In the genomic region with DNA sequence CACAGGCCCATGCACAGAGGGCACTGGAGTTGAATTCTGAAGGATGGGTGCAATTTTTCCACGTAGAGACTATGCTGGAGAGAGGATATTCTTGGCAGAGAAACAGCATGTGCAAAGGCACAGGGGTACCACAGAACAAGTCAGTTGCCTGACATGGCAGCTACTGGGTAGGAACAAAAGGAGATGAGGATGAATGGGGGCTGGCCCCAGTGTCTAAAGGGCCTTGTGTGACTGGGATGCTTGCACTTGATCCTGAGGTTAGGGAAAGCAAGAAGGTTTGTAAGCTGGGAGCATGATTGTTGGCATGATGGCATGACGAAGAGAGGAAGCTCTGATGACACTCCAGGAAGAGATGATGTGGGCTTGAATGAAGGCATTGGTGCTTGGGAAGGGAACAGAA, we compare ENCODE assay signal across 28 cellular contexts.
A peak's percentile ranks its signal among the peaks of the same experiment; 100 is the strongest.
DNase-seq lines count a peak whose midpoint lies in the region; ATAC-seq, FAIRE-seq and TF ChIP-seq lines count a peak whose summit lies in the region.
"Had no signal": no experiment of that assay in that cellular context is flagged by ENCODE, and none has a peak within 500 bp of the region (broad histone marks: within the 10 kb centered on the region; RNA-seq: fewer than 3 reads in every experiment).

No MANE protein-coding gene starts in this region.

- FAIRE-seq in urothelium cell line (lab: Jason Lieb, UNC) = peak; percentile 75
- FAIRE-seq: GM18507 had no signal

- TF ChIP-seq CTCF in endothelial cell (IDR thresholded peaks at IDR 0.05; ENCODE audit: unreplicated experiment) (no peak), neutrophil (IDR thresholded peaks at IDR 0.05) (no peak)

- H3K36me3 Mint-ChIP-seq in activated CD8-positive, alpha-beta memory T cell treated with anti-CD3 and anti-CD28 coated beads, Interleukin-2, amount 10 ng/mL, durations not matched to agents 7 days and 5 days = no peaks in the 10 kb centered on the region
- peaks cover 9% of the 10 kb centered on the region for H3K36me3 Mint-ChIP-seq in endothelial cell (ENCODE audit: low read depth, unreplicated experiment)
- H3K36me3 Mint-ChIP-seq: activated naive CD4-positive, alpha-beta T cell treated with anti-CD3 and anti-CD28 coated beads, Interleukin-2, amount 10 ng/mL, durations not matched to agents 7 days and 5 days; naive thymus-derived CD8-positive, alpha-beta T cell had no signal

- H3K27me3 Mint-ChIP-seq in activated CD8-positive, alpha-beta memory T cell treated with anti-CD3 and anti-CD28 coated beads, Interleukin-2, amount 10 ng/mL, durations not matched to agents 7 days and 5 days = no peaks in the 10 kb centered on the region
- H3K27me3 Mint-ChIP-seq in endothelial cell (ENCODE audit: unreplicated experiment) = peaks cover 11% of the 10 kb centered on the region
- H3K27me3 Mint-ChIP-seq: activated CD8-positive, alpha-beta T cell treated with anti-CD3 and anti-CD28 coated beads for 36 hours; naive thymus-derived CD8-positive, alpha-beta T cell had no signal

- ATAC-seq in activated CD8-positive, alpha-beta memory T cell treated with anti-CD3 and anti-CD28 coated beads, Interleukin-2, amount 10 ng/mL, durations not matched to agents 7 days and 5 days = no peak
- no peak for ATAC-seq in GM19397 (IDR thresholded peaks at IDR 0.05; ENCODE audit: unreplicated experiment)
- ATAC-seq: activated CD8-positive, alpha-beta T cell treated with anti-CD3 and anti-CD28 coated beads for 36 hours; activated T-cell treated with anti-CD3 and anti-CD28 coated beads, Interleukin-2, amount 50 U/mL, for 4 hours; HCT116; naive thymus-derived CD8-positive, alpha-beta T cell had no signal

- CTCF ChIA-PET in activated CD8-positive, alpha-beta memory T cell treated with anti-CD3 and anti-CD28 coated beads, Interleukin-2, amount 10 ng/mL, durations not matched to agents 7 days and 5 days (lab: Charles Lee) = no interaction called here

- peaks cover 2% of the 10 kb centered on the region for H3K4me1 Mint-ChIP-seq in activated CD8-positive, alpha-beta memory T cell treated with anti-CD3 and anti-CD28 coated beads, Interleukin-2, amount 10 ng/mL, durations not matched to agents 7 days and 5 days
- H3K4me1 Mint-ChIP-seq in endothelial cell (ENCODE audit: unreplicated experiment) = peaks cover 12% of the 10 kb centered on the region

- H3K27ac Mint-ChIP-seq in activated CD8-positive, alpha-beta memory T cell treated with anti-CD3 and anti-CD28 coated beads, Interleukin-2, amount 10 ng/mL, durations not matched to agents 7 days and 5 days = no peak overlapping the region
- peak overlapping the region; percentile 27 for H3K27ac Mint-ChIP-seq in endothelial cell (ENCODE audit: unreplicated experiment)
- H3K27ac Mint-ChIP-seq: activated CD8-positive, alpha-beta T cell treated with anti-CD3 and anti-CD28 coated beads for 36 hours; activated naive CD4-positive, alpha-beta T cell treated with anti-CD3 and anti-CD28 coated beads, Interleukin-2, amount 10 ng/mL, durations not matched to agents 7 days and 5 days had no signal

- H3K9me3 ChIP-seq in neutrophil = no peaks in the 10 kb centered on the region
- H3K9me3 ChIP-seq: testis had no signal

- peak overlapping the region; percentile 1 for H3K27ac ChIP-seq in neutrophil

- DNase-seq in activated CD8-positive, alpha-beta memory T cell treated with anti-CD3 and anti-CD28 coated beads, Interleukin-2, amount 10 ng/mL, durations not matched to agents 7 days and 5 days = peak; percentile 18
- no peak for DNase-seq in activated CD8-positive, alpha-beta memory T cell treated with anti-CD3 and anti-CD28 coated beads, Interleukin-2, amount 50 U/mL, for 48 hours
- no peak for DNase-seq in endothelial cell (ENCODE audit: low spot score)
- DNase-seq in urothelium cell line (ENCODE audit: low spot score) = no peak
- no peak for DNase-seq in pons (ENCODE audit: low spot score)
- DNase-seq in NCI-H187 (lab: John Stamatoyannopoulos, UW) = no peak
- DNase-seq: activated CD8-positive, alpha-beta T cell treated with anti-CD3 and anti-CD28 coated beads for 36 hours; activated naive CD4-positive, alpha-beta T cell treated with anti-CD3 and anti-CD28 coated beads, Interleukin-2, amount 10 ng/mL, durations not matched to agents 7 days and 5 days; activated T-cell treated with anti-CD3 and anti-CD28 coated beads, Interleukin-2, amount 50 U/mL, for 4 hours; AML-193; amygdala; cerebellar nuclear complex; DMS53; effector memory CD4-positive, alpha-beta T cell; GDM1; mammary epithelial cell; MV-4-11; naive thymus-derived CD8-positive, alpha-beta T cell; NCI-H2171; NCI-H526; posterior cingulate gyrus; RPMI8226; T1000; testis had no signal

- H3K4me3 ChIP-seq in neutrophil (ENCODE audit: low read depth in 1 of 2, low read length in 1 of 2) = no peak overlapping the region
- H3K4me3 ChIP-seq: testis had no signal

- H3K4me3 Mint-ChIP-seq in activated CD8-positive, alpha-beta memory T cell treated with anti-CD3 and anti-CD28 coated beads, Interleukin-2, amount 10 ng/mL, durations not matched to agents 7 days and 5 days = no peak overlapping the region
- peak overlapping the region; percentile 53 for H3K4me3 Mint-ChIP-seq in endothelial cell (ENCODE audit: unreplicated experiment)
- H3K4me3 Mint-ChIP-seq: activated CD8-positive, alpha-beta T cell treated with anti-CD3 and anti-CD28 coated beads for 36 hours; activated naive CD4-positive, alpha-beta T cell treated with anti-CD3 and anti-CD28 coated beads, Interleukin-2, amount 10 ng/mL, durations not matched to agents 7 days and 5 days; activated T-cell treated with anti-CD3 and anti-CD28 coated beads, Interleukin-2, amount 50 U/mL, for 4 hours had no signal

- no peaks in the 10 kb centered on the region for H3K36me3 ChIP-seq in neutrophil

- H3K4me1 ChIP-seq in neutrophil (ENCODE audit: control insufficient read depth in 1 of 2, insufficient read depth in 1 of 2, low read depth in 1 of 2, low read length in 1 of 2) = peaks cover 3 to 4% of the 10 kb centered on the region in 2 experiments

- no peaks in the 10 kb centered on the region for H3K27me3 ChIP-seq in neutrophil
- H3K27me3 ChIP-seq: testis had no signal

- no peaks in the 10 kb centered on the region for H3K9me3 Mint-ChIP-seq in activated CD8-positive, alpha-beta memory T cell treated with anti-CD3 and anti-CD28 coated beads, Interleukin-2, amount 10 ng/mL, durations not matched to agents 7 days and 5 days (ENCODE audit: low read depth)
- no peaks in the 10 kb centered on the region for H3K9me3 Mint-ChIP-seq in endothelial cell (ENCODE audit: unreplicated experiment)
- H3K9me3 Mint-ChIP-seq: activated naive CD4-positive, alpha-beta T cell treated with anti-CD3 and anti-CD28 coated beads, Interleukin-2, amount 10 ng/mL, durations not matched to agents 7 days and 5 days; activated T-cell treated with anti-CD3 and anti-CD28 coated beads, Interleukin-2, amount 50 U/mL, for 4 hours; naive thymus-derived CD8-positive, alpha-beta T cell had no signal
